ENCODE assay signal across 24 cellular contexts in genomic region chr5:83547889-83548288, GRCh38.
"Had no signal": no experiment of that assay in that cellular context is flagged by ENCODE, and none has a peak within 500 bp of the region (broad histone marks: within the 10 kb centered on the region; RNA-seq: fewer than 3 reads in every experiment).

No MANE protein-coding gene starts in this region.

- ATAC-seq: naive thymus-derived CD4-positive, alpha-beta T cell; psoas muscle; right cardiac atrium; stimulated activated naive B cell treated with anti-CD40 and anti-IgM and Interleukin-4, amounts not matched to agents 10 μg/mL and 1 μg/mL and 100 μg/mL, for 72 hours had no signal

- H3K4me3 ChIP-seq: coronary artery, esophagus muscularis mucosa, heart right ventricle, ovary, psoas muscle, skin epidermis, thoracic aorta, tibial nerve, upper lobe of left lung had no signal

- H3K4me1 ChIP-seq: psoas muscle, upper lobe of left lung had no signal

- H3K4me3 Mint-ChIP-seq: naive thymus-derived CD4-positive, alpha-beta T cell; nephron progenitor cell; stimulated activated naive B cell treated with anti-CD40 and anti-IgM and Interleukin-4, amounts not matched to agents 10 μg/mL and 1 μg/mL and 100 μg/mL, for 72 hours; stimulated activated naive CD8-positive, alpha-beta T cell treated with anti-CD3 and anti-CD28 coated beads, Interleukin-15, Interleukin-2, amounts not matched to agents 100 ng/mL and 50 ng/mL, for 24 hours had no signal

- H3K27me3 Mint-ChIP-seq: stimulated activated naive B cell treated with anti-CD40 and anti-IgM and Interleukin-4, amounts not matched to agents 10 μg/mL and 1 μg/mL and 100 μg/mL, for 72 hours had no signal

- H3K36me3 ChIP-seq: esophagus muscularis mucosa, ovary, thoracic aorta, upper lobe of left lung had no signal

- H3K9me3 ChIP-seq: esophagus muscularis mucosa, heart right ventricle, ovary, psoas muscle, thoracic aorta, tibial nerve, upper lobe of left lung had no signal

- H3K27ac ChIP-seq: esophagus muscularis mucosa, ovary, psoas muscle, skin epidermis, thoracic aorta, tibial nerve, upper lobe of left lung had no signal

- H3K36me3 Mint-ChIP-seq: naive thymus-derived CD4-positive, alpha-beta T cell; stimulated activated naive B cell treated with anti-CD40 and anti-IgM and Interleukin-4, amounts not matched to agents 10 μg/mL and 1 μg/mL and 100 μg/mL, for 72 hours had no signal

- DNase-seq: dermis blood vessel endothelial cell; effector memory CD4-positive, alpha-beta T cell; foreskin melanocyte; glutamatergic neuron; heart right ventricle; hypothalamus; midbrain; naive thymus-derived CD4-positive, alpha-beta T cell; nephron progenitor cell; occipital lobe; ovary; posterior cingulate gyrus; psoas muscle; right cardiac atrium; stimulated activated CD4-positive, alpha-beta T cell treated with anti-CD3 and anti-CD28 coated beads, Interleukin-15, amount 100 ng/mL, for 24 hours; stimulated activated CD4-positive, alpha-beta T cell treated with anti-CD3 and anti-CD28 coated beads, Interleukin-2, amount 100 ng/mL, for 48 hours; stimulated activated naive B cell treated with anti-CD40 and anti-IgM and Interleukin-4, amounts not matched to agents 10 μg/mL and 1 μg/mL and 100 μg/mL, for 72 hours; upper lobe of left lung had no signal

- H3K9me3 Mint-ChIP-seq: nephron progenitor cell; stimulated activated naive B cell treated with anti-CD40 and anti-IgM and Interleukin-4, amounts not matched to agents 10 μg/mL and 1 μg/mL and 100 μg/mL, for 72 hours; stimulated activated naive CD8-positive, alpha-beta T cell treated with anti-CD3 and anti-CD28 coated beads, Interleukin-15, Interleukin-2, amounts not matched to agents 100 ng/mL and 50 ng/mL, for 24 hours had no signal

- H3K4me1 Mint-ChIP-seq: naive thymus-derived CD4-positive, alpha-beta T cell; nephron progenitor cell; stimulated activated naive B cell treated with anti-CD40 and anti-IgM and Interleukin-4, amounts not matched to agents 10 μg/mL and 1 μg/mL and 100 μg/mL, for 72 hours had no signal

- H3K27ac Mint-ChIP-seq: naive thymus-derived CD4-positive, alpha-beta T cell; stimulated activated naive B cell treated with anti-CD40 and anti-IgM and Interleukin-4, amounts not matched to agents 10 μg/mL and 1 μg/mL and 100 μg/mL, for 72 hours; stimulated activated naive CD8-positive, alpha-beta T cell treated with anti-CD3 and anti-CD28 coated beads, Interleukin-15, Interleukin-2, amounts not matched to agents 100 ng/mL and 50 ng/mL, for 24 hours had no signal

- H3K27me3 ChIP-seq: esophagus muscularis mucosa, heart right ventricle, ovary, tibial nerve, upper lobe of left lung had no signal
